Comparison of ENCODE assay signal across 20 cellular contexts in genomic region chr14:33118653-33119052, GRCh38.
DNase-seq lines count a peak whose midpoint lies in the region; ATAC-seq lines count a peak whose summit lies in the region.
"Had no signal": no experiment of that assay in that cellular context is flagged by ENCODE, and none has a peak within 500 bp of the region (broad histone marks: within the 10 kb centered on the region; RNA-seq: fewer than 3 reads in every experiment).

No MANE protein-coding gene starts in this region.

- H3K4me2 ChIP-seq in mesenchymal stem cell (ENCODE audit: low read length, poor library complexity, severe bottlenecking): no peak overlapping the region

- ATAC-seq in HG03571 (IDR thresholded peaks at IDR 0.05; ENCODE audit: unreplicated experiment): no peak
- ATAC-seq: effector memory CD8-positive, alpha-beta T cell had no signal

- H2BK120ac ChIP-seq in mesenchymal stem cell (ENCODE audit: low read depth, low read length): no peak overlapping the region

- no peaks in the 10 kb centered on the region for H3K9me3 ChIP-seq in mesenchymal stem cell (ENCODE audit: control insufficient read depth, low read length)
- no peaks in the 10 kb centered on the region for H3K9me3 ChIP-seq in effector memory CD4-positive, alpha-beta T cell (ENCODE audit: control insufficient read depth, low read length)

- DNase-seq in DMS153 (lab: John Stamatoyannopoulos, UW) (peak; percentile 56), NCI-H1930 (lab: John Stamatoyannopoulos, UW) (peak; percentile 42 to 48), NCI-H82 treated with DMSO at 0.1 percent for 48 hours (lab: John Stamatoyannopoulos, UW; ENCODE audit: unreplicated experiment) (peak; percentile 43), mesenchymal stem cell (peak; percentile 75), NOMO-1 (lab: John Stamatoyannopoulos, UW; ENCODE audit: unreplicated experiment in 2 of 2) (no peak), middle frontal gyrus (ENCODE audit: extremely low spot score, low spot score) (no peak)
- DNase-seq in effector memory CD4-positive, alpha-beta T cell: no peak
- DNase-seq: activated CD4-positive, alpha-beta T cell treated with anti-CD3 and anti-CD28 coated beads for 48 hours; activated CD8-positive, alpha-beta memory T cell treated with anti-CD3 and anti-CD28 coated beads, Interleukin-2, amount 50 U/mL, for 4 hours; activated effector memory CD4-positive, alpha-beta T cell treated with anti-CD3 and anti-CD28 coated beads, Interleukin-2, amount 50 U/mL, for 16 hours; amniotic stem cell; CD8-positive, alpha-beta memory T cell; central memory CD4-positive, alpha-beta T cell; effector memory CD8-positive, alpha-beta T cell; H7; hippocampal formation; kidney; NCI-H1436; stimulated activated CD4-positive, alpha-beta T cell treated with anti-CD3 and anti-CD28 coated beads, Interleukin-2, amount 100 ng/mL, for 24 hours had no signal

- no peak overlapping the region for H3K18ac ChIP-seq in mesenchymal stem cell (ENCODE audit: low read depth in 1 of 2, low read length in 2 of 2)

- H3K27ac ChIP-seq in mesenchymal stem cell (ENCODE audit: low read length, poor library complexity, severe bottlenecking): no peak overlapping the region
- H3K27ac ChIP-seq in effector memory CD4-positive, alpha-beta T cell (ENCODE audit: insufficient read depth, low read length, poor library complexity, severe bottlenecking): no peak overlapping the region

- H3K14ac ChIP-seq in mesenchymal stem cell (ENCODE audit: low read length in 2 of 2): no peak overlapping the region

- H2BK15ac ChIP-seq in mesenchymal stem cell (ENCODE audit: low read depth, poor library complexity, severe bottlenecking): no peak overlapping the region

- H2BK12ac ChIP-seq in mesenchymal stem cell (ENCODE audit: low read length in 2 of 2): no peak overlapping the region

- no peaks in the 10 kb centered on the region for H3K79me1 ChIP-seq in mesenchymal stem cell (replicated peaks; ENCODE audit: low read length, poor library complexity, severe bottlenecking)

- no CpG with 5 or more reads among the region's 1 CpG for WGBS in mesenchymal stem cell

- H4K91ac ChIP-seq in mesenchymal stem cell (ENCODE audit: low read length): no peak overlapping the region

- no peak overlapping the region for H4K8ac ChIP-seq in mesenchymal stem cell (ENCODE audit: low read length)

- no peak overlapping the region for H2AK5ac ChIP-seq in mesenchymal stem cell (ENCODE audit: low read length, severe bottlenecking)

- no peaks in the 10 kb centered on the region for H3K36me3 ChIP-seq in mesenchymal stem cell (ENCODE audit: control insufficient read depth in 1 of 2, insufficient read depth in 2 of 2, low read depth in 1 of 2, low read length in 2 of 2)
- no peaks in the 10 kb centered on the region for H3K36me3 ChIP-seq in effector memory CD4-positive, alpha-beta T cell (ENCODE audit: control insufficient read depth, insufficient read depth, low read length)

- no peak overlapping the region for H3K23ac ChIP-seq in mesenchymal stem cell (ENCODE audit: low read length in 2 of 2)

- no peak overlapping the region for H3K4me3 ChIP-seq in mesenchymal stem cell (ENCODE audit: insufficient read depth in 1 of 2, low read depth in 1 of 2, low read length in 2 of 2)
- H3K4me3 ChIP-seq in effector memory CD4-positive, alpha-beta T cell (ENCODE audit: insufficient read depth, low read depth, low read length, poor library complexity, severe bottlenecking): no peak overlapping the region

- H3K27me3 ChIP-seq in mesenchymal stem cell (ENCODE audit: control insufficient read depth in 1 of 2, insufficient read depth in 1 of 2, low read length in 2 of 2): no peaks in the 10 kb centered on the region
- no peaks in the 10 kb centered on the region for H3K27me3 ChIP-seq in effector memory CD4-positive, alpha-beta T cell (replicated peaks; ENCODE audit: control insufficient read depth, insufficient read depth, low read length, poor library complexity, severe bottlenecking)

- no peak overlapping the region for H2BK5ac ChIP-seq in mesenchymal stem cell (ENCODE audit: low read depth, low read length, poor library complexity, severe bottlenecking)

- H3K9ac ChIP-seq in mesenchymal stem cell (ENCODE audit: low read length): no peak overlapping the region

- no peak overlapping the region for H3K4ac ChIP-seq in mesenchymal stem cell (ENCODE audit: low read depth in 1 of 2, low read length in 2 of 2)

- H3K4me1 ChIP-seq in mesenchymal stem cell (ENCODE audit: control insufficient read depth, insufficient read depth, low read depth, low read length): no peaks in the 10 kb centered on the region
- H3K4me1 ChIP-seq in effector memory CD4-positive, alpha-beta T cell (ENCODE audit: control insufficient read depth, insufficient read depth, low read length, poor library complexity, severe bottlenecking): no peaks in the 10 kb centered on the region

- no peak overlapping the region for H2AFZ ChIP-seq in mesenchymal stem cell (ENCODE audit: low read depth, low read length)

Comparison
In these comparisons a context has a peak if more than half of its experiments do, and no peak if none do; other contexts are left out.
1. DNase-seq: peak in DMS153 (single experiment), NCI-H1930 (2 of 2), NCI-H82 treated with DMSO at 0.1 percent for 48 hours (single experiment) and mesenchymal stem cell (single experiment); none in effector memory CD4-positive, alpha-beta T cell (0 of 3), NOMO-1 (0 of 2) and middle frontal gyrus (single experiment).